ENCODE assay signal across 1 cellular context in genomic region chr17:42827472-42827871, GRCh38.
TF ChIP-seq lines count a peak whose summit lies in the region.

No MANE protein-coding gene starts in this region.

TF ChIP-seq in K562, 482 proteins besides CTCF, POLR2A, EP300 and RAD21:
- TF ChIP-seq ZBTB17 (CRISPR knock-in tag; IDR thresholded peaks at IDR 0.05) (no peak), ZNF133 (CRISPR knock-in tag; IDR thresholded peaks at IDR 0.05) (no peak), TAF1 (IDR thresholded peaks at IDR 0.05; ENCODE audit: control insufficient read depth, extremely low read depth, insufficient read depth, low read length, severe bottlenecking) (no peak), ZFP30 (CRISPR knock-in tag; IDR thresholded peaks at IDR 0.05; ENCODE audit: borderline replicate concordance) (no peak), RBM25 (IDR thresholded peaks at IDR 0.05; ENCODE audit: low read depth, low read length, severe bottlenecking) (peak; percentile 66)
TF ChIP-seq in K562: peak in this region for 1.
